In genomic region chr2:115359550-115359949, GRCh38 we compare ENCODE assay signal across 35 cellular contexts.
DNase-seq lines count a peak whose midpoint lies in the region; ATAC-seq, FAIRE-seq and TF ChIP-seq lines count a peak whose summit lies in the region.
"Had no signal": no experiment of that assay in that cellular context is flagged by ENCODE, and none has a peak within 500 bp of the region (broad histone marks: within the 10 kb centered on the region; RNA-seq: fewer than 3 reads in every experiment).

No MANE protein-coding gene starts in this region.

- peaks cover 42 to 49% of the 10 kb centered on the region in 2 experiments for H3K9me3 Mint-ChIP-seq in H9
- peaks cover 17 to 22% of the 10 kb centered on the region in 2 donors for H3K9me3 Mint-ChIP-seq in effector memory CD8-positive, alpha-beta T cell

- H3K27ac ChIP-seq in HepG2 (ENCODE audit: extremely low read length, insufficient read depth, low read length) (no peak overlapping the region), right lobe of liver (no peak overlapping the region), H9 (ENCODE audit: insufficient read length, low read depth, low read length) (no peak overlapping the region), H1 (ENCODE audit: low read depth, low read length) (no peak overlapping the region)
- H3K27ac ChIP-seq: 22Rv1; A549; BLaER1; BLaER1 treated with 17β-estradiol and CSF1 and Interleukin-3, amounts not matched to agents 10 nM and 100 nM; C4-2B had no signal

- H3T11ph ChIP-seq in H9 (ENCODE audit: low read length), result no peak overlapping the region

- H3K4me2 ChIP-seq in HepG2 (ENCODE audit: low read depth, low read length) (no peak overlapping the region), H9 (ENCODE audit: insufficient read depth, insufficient read length, low read length) (no peak overlapping the region), H1 (ENCODE audit: insufficient read depth in 1 of 2, low read depth in 2 of 2, low read length in 2 of 2) (no peak overlapping the region)
- H3K4me2 ChIP-seq: A549; BLaER1; BLaER1 treated with 17β-estradiol and CSF1 and Interleukin-3, amounts not matched to agents 10 nM and 100 nM had no signal

- no peak overlapping the region for H3K4me3 Mint-ChIP-seq in H9
- H3K4me3 Mint-ChIP-seq in effector memory CD8-positive, alpha-beta T cell, result no peak overlapping the region
- H3K4me3 Mint-ChIP-seq: B cell; CD14-positive monocyte; CD4-positive, alpha-beta memory T cell; CD4-positive, alpha-beta T cell; CD4-positive, CD25-positive, alpha-beta regulatory T cell; CD8-positive, alpha-beta memory T cell; CD8-positive, alpha-beta T cell had no signal

- H3K4me1 ChIP-seq in HepG2 (ENCODE audit: insufficient read depth, low read length) (no peaks in the 10 kb centered on the region), right lobe of liver (no peaks in the 10 kb centered on the region), H9 (ENCODE audit: insufficient read depth, low read length) (no peaks in the 10 kb centered on the region; the same call in 1 of the 2 replicates), H1 (replicated peaks in 1 of 4; ENCODE audit: control insufficient read depth in 3 of 4, insufficient read depth in 4 of 4, low read length in 3 of 4) (peaks cover 0 to 10% (median 5%) of the 10 kb centered on the region in 4 experiments; a peak in 3 of 7 replicates)
- H3K4me1 ChIP-seq: A549; BE2C; BLaER1; BLaER1 treated with 17β-estradiol and CSF1 and Interleukin-3, amounts not matched to agents 10 nM and 100 nM; Caco-2 had no signal

- H2BK15ac ChIP-seq in H9 (ENCODE audit: low read depth, low read length) (no peak overlapping the region), H1 (ENCODE audit: low read length) (no peak overlapping the region)

- DNase-seq in HepG2 (ENCODE audit: low spot score) (no peak), right lobe of liver (no peak), H9 (no peak), H1 (ENCODE audit: low read depth in 1 of 2, low spot score in 2 of 2) (no peak), GDM1 (lab: John Stamatoyannopoulos, UW) (no peak)
- DNase-seq in effector memory CD8-positive, alpha-beta T cell, result no peak
- DNase-seq: 8988T; ACHN; AML-193; BE2C; C1 segment of cervical spinal cord; Caco-2; Calu3; CD4-positive, alpha-beta memory T cell; CD4-positive, alpha-beta T cell; CD4-positive, CD25-positive, alpha-beta regulatory T cell; CD8-positive, alpha-beta memory T cell; CD8-positive, alpha-beta T cell; COR-L47; DMS 273 treated with DMSO at 0.1 percent for 48 hours; DMS153; DMS53; DMS79; DMS79 treated with DMSO at 0.1 percent for 48 hours; DND-41; EL had no signal

- no peak for TF ChIP-seq CTCF in HepG2 (CRISPR knock-in tag; IDR thresholded peaks at IDR 0.05)
- TF ChIP-seq CTCF in right lobe of liver (IDR thresholded peaks at IDR 0.05), result no peak
- no peak for TF ChIP-seq CTCF in H9 (conservative IDR thresholded peaks at IDR 0.05)
- no peak for TF ChIP-seq CTCF in H1 (IDR thresholded peaks at IDR 0.05; ENCODE audit: control extremely low read depth in 1 of 3, insufficient read depth in 1 of 3, low read depth in 1 of 3, low read length in 3 of 3)

- H4K91ac ChIP-seq in H9 (ENCODE audit: insufficient read length, low read depth, low read length), result no peak overlapping the region
- H4K91ac ChIP-seq in H1 (replicated peaks; ENCODE audit: insufficient read length, low read length), result no peak overlapping the region

- intact Hi-C loops in HepG2 (cut with micrococcal nuclease; ENCODE audit: unreplicated experiment) (no loop called here), right lobe of liver (cut with DNase I) (no loop called here)

- in situ Hi-C loops in HepG2 (cut with HindIII; ENCODE audit: extremely low pct_ligation_motif_present, low pct_unique_long_range_greater_than_20kb), result no loop called here

- no peak overlapping the region for H2AK5ac ChIP-seq in H9 (ENCODE audit: insufficient read length, low read length)
- H2AK5ac ChIP-seq in H1 (ENCODE audit: low read depth, low read length), result no peak overlapping the region

- H3K23ac ChIP-seq in H9 (ENCODE audit: insufficient read length, low read depth, low read length) (no peak overlapping the region), H1 (ENCODE audit: insufficient read length) (no peak overlapping the region)

- H3K9me3 ChIP-seq in HepG2 (ENCODE audit: low read length) (peaks cover 97% of the 10 kb centered on the region), right lobe of liver (no peaks in the 10 kb centered on the region), H9 (ENCODE audit: control insufficient read depth, low read depth, low read length) (peaks cover 8% of the 10 kb centered on the region), H1 (ENCODE audit: insufficient read depth in 2 of 2, low read depth in 1 of 2, low read length in 1 of 2) (peaks cover 10 to 19% of the 10 kb centered on the region in 2 experiments)
- H3K9me3 ChIP-seq: BE2C, Caco-2 had no signal

- peaks cover 48 to 60% of the 10 kb centered on the region in 2 experiments for H3K4me1 Mint-ChIP-seq in H9
- no peaks in the 10 kb centered on the region for H3K4me1 Mint-ChIP-seq in effector memory CD8-positive, alpha-beta T cell (ENCODE audit: low read depth in 2 of 2)
- H3K4me1 Mint-ChIP-seq: B cell; CD14-positive monocyte; CD4-positive, CD25-positive, alpha-beta regulatory T cell; CD8-positive, alpha-beta memory T cell had no signal

- H3K79me1 ChIP-seq in H9 (ENCODE audit: insufficient read depth, low read depth, low read length, poor library complexity, severe bottlenecking) (no peaks in the 10 kb centered on the region), H1 (ENCODE audit: low read depth, low read length) (no peaks in the 10 kb centered on the region; the same call in 1 of the 2 replicates)

- TF ChIP-seq POLR2A in HepG2 (IDR thresholded peaks at IDR 0.05; ENCODE audit: insufficient read depth in 1 of 2, low read depth in 2 of 2, low read length in 2 of 2) (no peak), right lobe of liver (IDR thresholded peaks at IDR 0.05) (no peak), H1 (IDR thresholded peaks at IDR 0.05; ENCODE audit: control extremely low read depth in 1 of 2, low read depth in 2 of 2, low read length in 2 of 2) (no peak)

- H4K5ac ChIP-seq in H9 (ENCODE audit: insufficient read length, low read depth, low read length) (no peak overlapping the region), H1 (ENCODE audit: insufficient read length, low read depth, low read length) (no peak overlapping the region)

- no peaks in the 10 kb centered on the region for H4K20me1 ChIP-seq in HepG2 (ENCODE audit: insufficient read depth, low read length)
- H4K20me1 ChIP-seq in H9 (ENCODE audit: control insufficient read depth, insufficient read depth, insufficient read length), result no peaks in the 10 kb centered on the region
- H4K20me1 ChIP-seq in H1 (replicated peaks in 1 of 2; ENCODE audit: control insufficient read depth in 1 of 2, insufficient read depth in 2 of 2, low read length in 2 of 2), result no peaks in the 10 kb centered on the region
- H4K20me1 ChIP-seq: BLaER1; BLaER1 treated with 17β-estradiol and CSF1 and Interleukin-3, amounts not matched to agents 10 nM and 100 nM had no signal

- H2BK20ac ChIP-seq in H9 (ENCODE audit: low read depth, low read length, poor library complexity, severe bottlenecking) (no peak overlapping the region), H1 (ENCODE audit: low read length) (no peak overlapping the region)

- H3K36me3 Mint-ChIP-seq in H9 (ENCODE audit: insufficient read depth in 1 of 3, low read depth in 3 of 3), result peaks cover 40 to 57% (median 40%) of the 10 kb centered on the region in 3 experiments
- no peaks in the 10 kb centered on the region for H3K36me3 Mint-ChIP-seq in effector memory CD8-positive, alpha-beta T cell (ENCODE audit: insufficient read depth)
- H3K36me3 Mint-ChIP-seq: CD14-positive monocyte; CD4-positive, alpha-beta memory T cell; CD4-positive, CD25-positive, alpha-beta regulatory T cell; CD8-positive, alpha-beta memory T cell; CD8-positive, alpha-beta T cell had no signal

- H3K14ac ChIP-seq in H9 (ENCODE audit: insufficient read depth, low read length) (no peak overlapping the region), H1 (ENCODE audit: insufficient read length) (no peak overlapping the region)

- no peaks in the 10 kb centered on the region for H3K36me3 ChIP-seq in HepG2 (replicated peaks in 1 of 2; ENCODE audit: control insufficient read depth in 1 of 2, insufficient read depth in 2 of 2, low read length in 2 of 2)
- no peaks in the 10 kb centered on the region for H3K36me3 ChIP-seq in right lobe of liver
- peaks cover 0 to 6% (median 1%) of the 10 kb centered on the region in 4 experiments; a peak in 3 of 8 replicates for H3K36me3 ChIP-seq in H1 (ENCODE audit: control insufficient read depth in 2 of 4, insufficient read depth in 4 of 4, low read length in 3 of 4)
- H3K36me3 ChIP-seq: BE2C; BLaER1; BLaER1 treated with 17β-estradiol and CSF1 and Interleukin-3, amounts not matched to agents 10 nM and 100 nM had no signal

- CTCF ChIA-PET in HepG2 (lab: Yijun Ruan, JAX; ENCODE audit: low intra/inter-chr PET ratio, low total read pairs), result no interaction called here
- CTCF ChIA-PET in H1 (lab: Charles Lee; ENCODE audit: partially characterized antibody), result interaction anchor here (0.6 to 1.2 kb wide), 2 partner anchors 29 to 218 kb away, joined by 3 read pairs; no protein-coding TSS in a partner anchor

- H3K27me3 ChIP-seq in HepG2 (ENCODE audit: control insufficient read depth in 1 of 2, insufficient read depth in 2 of 2, low read length in 2 of 2) (no peaks in the 10 kb centered on the region), right lobe of liver (no peaks in the 10 kb centered on the region), H9 (ENCODE audit: insufficient read depth, low read length) (no peaks in the 10 kb centered on the region), H1 (replicated peaks in 1 of 4; ENCODE audit: control insufficient read depth in 3 of 4, extremely low read depth in 1 of 4, insufficient read depth in 3 of 4, low read length in 3 of 4) (no peaks in the 10 kb centered on the region)
- H3K27me3 ChIP-seq: BE2C; BLaER1; BLaER1 treated with 17β-estradiol and CSF1 and Interleukin-3, amounts not matched to agents 10 nM and 100 nM had no signal

- H3K4ac ChIP-seq in H9 (ENCODE audit: low read depth, low read length) (no peak overlapping the region), H1 (replicated peaks; ENCODE audit: insufficient read length, low read depth, low read length) (no peak overlapping the region)

- H2BK5ac ChIP-seq in H9 (ENCODE audit: insufficient read length, low read length), result no peak overlapping the region
- no peak overlapping the region for H2BK5ac ChIP-seq in H1 (ENCODE audit: low read depth, low read length)

- H3K79me2 ChIP-seq in HepG2 (ENCODE audit: insufficient read depth, low read length) (no peaks in the 10 kb centered on the region), H9 (ENCODE audit: insufficient read depth, low read length) (no peaks in the 10 kb centered on the region), H1 (ENCODE audit: control insufficient read depth in 1 of 2, insufficient read depth in 2 of 2, low read length in 2 of 2) (peaks cover 0 to 4% of the 10 kb centered on the region in 2 experiments; a peak in 1 of 4 replicates)

- H3K4me3 ChIP-seq in HepG2 (replicated peaks in 1 of 3; ENCODE audit: insufficient read depth in 1 of 3, low read depth in 2 of 3, low read length in 3 of 3) (no peak overlapping the region), right lobe of liver (no peak overlapping the region), H1 (ENCODE audit: extremely low read depth in 1 of 4, insufficient read depth in 2 of 4, low read depth in 3 of 4, low read length in 4 of 4) (no peak overlapping the region)
- H3K4me3 ChIP-seq: A549; BLaER1; BLaER1 treated with 17β-estradiol and CSF1 and Interleukin-3, amounts not matched to agents 10 nM and 100 nM had no signal

- H2BK12ac ChIP-seq in H9 (ENCODE audit: insufficient read length, low read depth, low read length) (no peak overlapping the region), H1 (ENCODE audit: low read depth, low read length) (no peak overlapping the region)

- H3K56ac ChIP-seq in H9 (ENCODE audit: insufficient read length, low read depth, low read length) (no peak overlapping the region), H1 (replicated peaks; ENCODE audit: insufficient read length, low read depth, low read length) (no peak overlapping the region)

- H3K27ac Mint-ChIP-seq in H9, result peak overlapping the region in 2 of 3 experiments; percentile 5 to 9; a peak in 2 of 7 replicates
- no peak overlapping the region for H3K27ac Mint-ChIP-seq in effector memory CD8-positive, alpha-beta T cell
- H3K27ac Mint-ChIP-seq: B cell; CD14-positive monocyte; CD4-positive, alpha-beta memory T cell; CD4-positive, alpha-beta T cell; CD4-positive, CD25-positive, alpha-beta regulatory T cell; CD8-positive, alpha-beta memory T cell; CD8-positive, alpha-beta T cell had no signal

- TF ChIP-seq RAD21 in HepG2 (CRISPR knock-in tag; IDR thresholded peaks at IDR 0.05), result no peak
- TF ChIP-seq RAD21 in H1 (IDR thresholded peaks at IDR 0.05 in 1 of 2, conservative IDR thresholded peaks at IDR 0.05 in 1 of 2; ENCODE audit: low read depth in 2 of 2, low read length in 2 of 2), result no peak

- no peak overlapping the region for H4K8ac ChIP-seq in H9 (replicated peaks; ENCODE audit: insufficient read length, low read depth, low read length)
- H4K8ac ChIP-seq in H1 (ENCODE audit: extremely low read depth, insufficient read depth, low read length), result no peak overlapping the region

- H3K27me3 Mint-ChIP-seq in H9 (ENCODE audit: low read depth), result peaks cover 2% of the 10 kb centered on the region; the same call in 1 of the 2 replicates
- H3K27me3 Mint-ChIP-seq in effector memory CD8-positive, alpha-beta T cell, result no peaks in the 10 kb centered on the region
- H3K27me3 Mint-ChIP-seq: B cell; CD4-positive, alpha-beta memory T cell; CD4-positive, alpha-beta T cell; CD4-positive, CD25-positive, alpha-beta regulatory T cell; CD8-positive, alpha-beta memory T cell had no signal

- H3K18ac ChIP-seq in H9 (ENCODE audit: insufficient read length, low read depth, low read length) (no peak overlapping the region), H1 (ENCODE audit: extremely low read depth, low read length) (no peak overlapping the region)

- H3K23me2 ChIP-seq in H9 (ENCODE audit: insufficient read length, low read depth, low read length, poor library complexity, severe bottlenecking), result no peaks in the 10 kb centered on the region
- no peaks in the 10 kb centered on the region for H3K23me2 ChIP-seq in H1 (ENCODE audit: low read depth, low read length)

- ATAC-seq in HepG2, result no peak
- ATAC-seq in right lobe of liver, result no peak
- no peak for ATAC-seq in effector memory CD8-positive, alpha-beta T cell (replicated peaks)
- ATAC-seq: A549; CD8-positive, alpha-beta T cell had no signal

- POLR2A ChIA-PET in HepG2 (lab: Yijun Ruan, JAX), result no interaction called here
- POLR2A ChIA-PET in H1 (lab: Charles Lee; ENCODE audit: partially characterized antibody), result no interaction called here

- no peak for TF ChIP-seq EP300 in HepG2 (IDR thresholded peaks at IDR 0.05; ENCODE audit: low read depth in 2 of 2, low read length in 2 of 2)
- TF ChIP-seq EP300 in HepG2 (CRISPR knock-in tag; IDR thresholded peaks at IDR 0.05; ENCODE audit: borderline replicate concordance), result no peak
- no peak for TF ChIP-seq EP300 in H1 (IDR thresholded peaks at IDR 0.05; ENCODE audit: borderline replicate concordance in 1 of 2, low read depth in 2 of 2, low read length in 2 of 2)

- FAIRE-seq in HepG2 (lab: Jason Lieb, UNC) (no peak), H1 (lab: Jason Lieb, UNC) (no peak)
- FAIRE-seq: A204.1, A549, D721Med had no signal

- no TSS peak for BruUV-seq in HepG2 (replicated peaks; lab: Mats Ljungman, UMichigan)

- H2BK120ac ChIP-seq in H9 (ENCODE audit: low read depth, low read length, poor library complexity, severe bottlenecking) (no peak overlapping the region), H1 (replicated peaks; ENCODE audit: low read depth, low read length) (no peak overlapping the region)

- H3K9ac ChIP-seq in HepG2 (ENCODE audit: insufficient read depth, low read depth, low read length) (no peak overlapping the region), H9 (ENCODE audit: extremely low read depth, insufficient read length, low read length) (no peak overlapping the region), H1 (replicated peaks in 1 of 4; ENCODE audit: extremely low read depth in 1 of 4, low read depth in 3 of 4, low read length in 3 of 4) (no peak overlapping the region)
- H3K9ac ChIP-seq: BLaER1; BLaER1 treated with 17β-estradiol and CSF1 and Interleukin-3, amounts not matched to agents 10 nM and 100 nM had no signal

- no peak overlapping the region for H2AFZ ChIP-seq in HepG2 (ENCODE audit: low read length)
- no peak overlapping the region for H2AFZ ChIP-seq in H9 (ENCODE audit: low read length)
- no peak overlapping the region for H2AFZ ChIP-seq in H1 (ENCODE audit: low read length)

Comparison
In these comparisons a context has a peak if more than half of its experiments do, and no peak if none do; other contexts are left out.
1. H3K27ac Mint-ChIP-seq: peak in H9 (2 of 3); none in effector memory CD8-positive, alpha-beta T cell (0 of 2).
2. Of the 41 proteins assayed by ChIP-seq in both HepG2 and H1: peak only in HepG2: none; only in H1: none; in both: CEBPB; in neither: 40.